ENCODE assay signal across 25 cellular contexts in the genomic region with DNA sequence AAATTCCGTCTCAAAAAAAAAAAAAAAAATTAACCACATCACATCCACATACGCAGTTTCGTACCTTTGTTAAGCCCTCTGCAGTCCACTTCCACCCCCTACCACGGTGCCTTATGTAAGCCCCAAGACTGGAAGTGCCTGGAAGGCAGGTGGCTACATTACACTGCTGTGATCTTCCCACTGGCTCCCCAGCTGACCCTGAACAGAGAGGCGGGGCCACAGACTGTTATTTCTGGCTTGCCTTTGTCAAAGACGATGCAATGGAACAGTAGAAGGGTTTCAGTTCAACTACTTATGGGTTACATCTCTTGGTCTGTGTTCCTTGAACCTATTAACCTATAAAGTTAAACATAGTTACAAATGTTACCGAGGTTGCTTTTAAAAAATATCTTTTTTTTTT.
"Had no signal": no experiment of that assay in that cellular context is flagged by ENCODE, and none has a peak within 500 bp of the region (broad histone marks: within the 10 kb centered on the region; RNA-seq: fewer than 3 reads in every experiment).

No MANE protein-coding gene starts in this region.

- H3K4me3 Mint-ChIP-seq: endodermal cell; natural killer cell treated with Interleukin-12 subunit alpha and Interleukin-12 subunit beta and Interleukin-15 and Interleukin-18, amount 100 ng/mL, for 72 hours; neural progenitor cell had no signal

- H3K4me3 ChIP-seq: hepatocyte, lung, neural progenitor cell, ovary, right atrium auricular region, sigmoid colon, skin epidermis, suprapubic skin, thyroid gland had no signal

- H2AFZ ChIP-seq: hepatocyte, neural progenitor cell had no signal

- H3K4me2 ChIP-seq: hepatocyte, neural progenitor cell had no signal

- H3K27me3 Mint-ChIP-seq: type B pancreatic cell had no signal

- H3K79me2 ChIP-seq: hepatocyte had no signal

- H3K4me1 ChIP-seq: neural progenitor cell, right atrium auricular region, sigmoid colon, thyroid gland had no signal

- H3K27ac ChIP-seq: foreskin keratinocyte, hepatocyte, neural progenitor cell, ovary, right atrium auricular region, sigmoid colon, skin epidermis, suprapubic skin, thyroid gland had no signal

- DNase-seq: effector CD4-positive, alpha-beta T cell; endodermal cell; erythroblast; foreskin keratinocyte; head of caudate nucleus; kidney; left cardiac atrium; left ventricle myocardium superior; mesenchymal stem cell; midbrain; nucleus accumbens; ovary; sigmoid colon; stimulated activated CD4-positive, alpha-beta T cell treated with anti-CD3 and anti-CD28 coated beads, Interleukin-2, amount 100 ng/mL, for 24 hours; stimulated activated CD4-positive, alpha-beta T cell treated with anti-CD3 and anti-CD28 coated beads, Interleukin-4, amount 100 ng/mL, for 4 hours; stimulated activated naive CD4-positive, alpha-beta T cell; thyroid gland had no signal

- H3K4me1 Mint-ChIP-seq: neural progenitor cell had no signal

- H3K9me3 ChIP-seq: ovary, right atrium auricular region, sigmoid colon, suprapubic skin, thyroid gland had no signal

- H3K36me3 ChIP-seq: neural progenitor cell, ovary, right atrium auricular region, sigmoid colon, suprapubic skin, thyroid gland had no signal

- H3K27me3 ChIP-seq: foreskin keratinocyte, hepatocyte, neural progenitor cell, ovary, right atrium auricular region, sigmoid colon, suprapubic skin, thyroid gland had no signal

- ATAC-seq: foreskin keratinocyte; left cardiac atrium; left ventricle myocardium superior; natural killer cell treated with Interleukin-12 subunit alpha and Interleukin-12 subunit beta and Interleukin-15 and Interleukin-18, amount 100 ng/mL, for 72 hours had no signal

- H3K27ac Mint-ChIP-seq: endodermal cell; natural killer cell treated with Interleukin-12 subunit alpha and Interleukin-12 subunit beta and Interleukin-15 and Interleukin-18, amount 100 ng/mL, for 72 hours; neural progenitor cell; type B pancreatic cell had no signal

- H3K36me3 Mint-ChIP-seq: natural killer cell treated with Interleukin-12 subunit alpha and Interleukin-12 subunit beta and Interleukin-15 and Interleukin-18, amount 100 ng/mL, for 72 hours; neural progenitor cell; type B pancreatic cell had no signal

- H3K9me3 Mint-ChIP-seq: endodermal cell; natural killer cell treated with Interleukin-12 subunit alpha and Interleukin-12 subunit beta and Interleukin-15 and Interleukin-18, amount 100 ng/mL, for 72 hours; neural progenitor cell; type B pancreatic cell had no signal
